In the genomic region with DNA sequence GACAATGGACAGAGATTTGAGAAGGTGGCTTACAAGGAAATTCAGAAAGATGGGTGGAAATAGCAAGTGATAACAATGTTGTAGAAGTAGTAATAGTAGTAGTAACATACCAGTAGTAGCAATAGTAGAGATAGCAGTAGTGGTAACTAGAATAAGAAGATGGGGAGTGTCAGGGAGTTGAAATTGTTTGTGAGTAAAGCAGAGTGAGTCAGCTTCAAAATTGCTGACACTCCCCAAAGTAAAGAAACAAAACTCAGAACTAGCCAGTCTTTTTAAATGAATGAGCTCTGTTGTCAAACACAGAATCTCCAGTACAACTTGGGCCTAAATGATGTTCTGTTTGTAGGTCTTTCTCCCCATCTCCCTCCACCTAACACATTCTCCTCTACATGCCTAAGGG, we compare ENCODE assay signal across 31 cellular contexts.
"Had no signal": no experiment of that assay in that cellular context is flagged by ENCODE, and none has a peak within 500 bp of the region (broad histone marks: within the 10 kb centered on the region; RNA-seq: fewer than 3 reads in every experiment).

No MANE protein-coding gene starts in this region.

- H3K27ac ChIP-seq: left lung, pancreas, prostate gland, skin epidermis, stomach, testis, thyroid gland, transverse colon, upper lobe of left lung, vagina had no signal

- H3K36me3 ChIP-seq: left lung, pancreas, prostate gland, stomach, thyroid gland, transverse colon, upper lobe of left lung, vagina had no signal

- H3K9me3 ChIP-seq: mucosa of descending colon, pancreas, prostate gland, testis, thyroid gland, transverse colon, upper lobe of left lung, vagina had no signal

- DNase-seq: hypothalamus; immature natural killer cell; kidney; left colon; left lung; midbrain; mucosa of descending colon; naive thymus-derived CD4-positive, alpha-beta T cell; nucleus accumbens; pancreas; posterior cingulate gyrus; retina; right cardiac atrium; stimulated activated CD4-positive, alpha-beta T cell treated with anti-CD3 and anti-CD28 coated beads, Interleukin-12 subunit alpha, Interleukin-12 subunit beta, amount 100 ng/mL, for 4 hours; stimulated activated CD4-positive, alpha-beta T cell treated with anti-CD3 and anti-CD28 coated beads, Interleukin-15, amount 100 ng/mL, for 24 hours; stimulated activated CD4-positive, alpha-beta T cell treated with anti-CD3 and anti-CD28 coated beads, Interleukin-2, amount 100 ng/mL, for 24 hours; stimulated activated CD4-positive, alpha-beta T cell treated with anti-CD3 and anti-CD28 coated beads, Interleukin-4, amount 100 ng/mL, for 1 hour; stimulated activated naive B cell treated with anti-CD40 and anti-IgM and Interleukin-4, amounts not matched to agents 10 μg/mL and 1 μg/mL and 100 μg/mL, for 72 hours; stimulated activated naive CD8-positive, alpha-beta T cell treated with anti-CD3 and anti-CD28 coated beads, Interleukin-15, Interleukin-2, amounts not matched to agents 100 U/mL and 50 U/mL, for 24 hours; stomach; testis; thyroid gland; transverse colon; upper lobe of left lung had no signal

- ATAC-seq: left colon; left lung; mucosa of descending colon; naive thymus-derived CD4-positive, alpha-beta T cell; natural killer cell treated with Interleukin-12 subunit alpha and Interleukin-12 subunit beta and Interleukin-15 and Interleukin-18, amount 100 ng/mL, for 72 hours; pancreas; right cardiac atrium; sciatic nerve; stimulated activated naive B cell treated with anti-CD40 and anti-IgM and Interleukin-4, amounts not matched to agents 10 μg/mL and 1 μg/mL and 100 μg/mL, for 72 hours; stimulated activated naive CD8-positive, alpha-beta T cell treated with anti-CD3 and anti-CD28 coated beads, Interleukin-15, Interleukin-2, amounts not matched to agents 100 U/mL and 50 U/mL, for 24 hours had no signal

- H3K4me3 ChIP-seq: left lung, lung, mucosa of descending colon, pancreas, prostate gland, skin epidermis, stomach, testis, thyroid gland, transverse colon, upper lobe of left lung, vagina had no signal

- FAIRE-seq: islet of Langerhans, kidney, pancreas had no signal

- H3K27me3 ChIP-seq: left lung, pancreas, stomach, testis, thyroid gland, transverse colon, vagina had no signal
